Comparison of ENCODE assay signal across 27 cellular contexts in genomic region chr17:77803726-77804125, GRCh38.
DNase-seq lines count a peak whose midpoint lies in the region; ATAC-seq, FAIRE-seq and TF ChIP-seq lines count a peak whose summit lies in the region.
"Had no signal": no experiment of that assay in that cellular context is flagged by ENCODE, and none has a peak within 500 bp of the region (broad histone marks: within the 10 kb centered on the region; RNA-seq: fewer than 3 reads in every experiment).

No MANE protein-coding gene starts in this region.

- no peak overlapping the region for H3K4me3 Mint-ChIP-seq in chondrocyte (ENCODE audit: unreplicated experiment)
- H3K4me3 Mint-ChIP-seq: activated CD8-positive, alpha-beta memory T cell treated with anti-CD3 and anti-CD28 coated beads, Interleukin-2, amount 10 ng/mL, durations not matched to agents 7 days and 5 days; activated T-cell treated with anti-CD3 and anti-CD28 coated beads, Interleukin-2, amount 50 U/mL, for 4 hours; memory B cell; stimulated activated naive CD8-positive, alpha-beta T cell treated with anti-CD3 and anti-CD28 coated beads, Interleukin-15, Interleukin-2, amounts not matched to agents 100 ng/mL and 50 ng/mL, for 24 hours had no signal

- intact Hi-C loops in lower lobe of right lung (cut with DNase I): no loop called here

- H3K36me3 ChIP-seq in WERI-Rb-1 (no peaks in the 10 kb centered on the region), lower lobe of right lung (no peaks in the 10 kb centered on the region)
- H3K36me3 ChIP-seq: adrenal gland; BLaER1 treated with 17β-estradiol and CSF1 and Interleukin-3, amounts not matched to agents 10 nM and 100 nM; right atrium auricular region; thyroid gland had no signal

- H3K4me1 Mint-ChIP-seq in chondrocyte (ENCODE audit: low read depth): peaks cover 4% of the 10 kb centered on the region
- H3K4me1 Mint-ChIP-seq: activated CD8-positive, alpha-beta memory T cell treated with anti-CD3 and anti-CD28 coated beads, Interleukin-2, amount 10 ng/mL, durations not matched to agents 7 days and 5 days; memory B cell had no signal

- no peaks in the 10 kb centered on the region for H3K27me3 ChIP-seq in WERI-Rb-1 (ENCODE audit: insufficient read depth, low read depth, severe bottlenecking)
- no peaks in the 10 kb centered on the region for H3K27me3 ChIP-seq in lower lobe of right lung (ENCODE audit: low read depth)
- H3K27me3 ChIP-seq: adrenal gland, body of pancreas, right atrium auricular region, thyroid gland had no signal

- ATAC-seq in lower lobe of right lung: peak; percentile 19 to 32
- ATAC-seq: activated CD8-positive, alpha-beta memory T cell treated with anti-CD3 and anti-CD28 coated beads, Interleukin-2, amount 10 ng/mL, durations not matched to agents 7 days and 5 days; activated T-cell treated with anti-CD3 and anti-CD28 coated beads, Interleukin-2, amount 50 U/mL, for 4 hours; body of pancreas; HCT116; left lobe of liver had no signal

- no peak for TF ChIP-seq CTCF in WERI-Rb-1 (IDR thresholded peaks at IDR 0.05; ENCODE audit: low read depth, low read length)
- TF ChIP-seq CTCF in chondrocyte (IDR thresholded peaks at IDR 0.05): no peak
- TF ChIP-seq CTCF in lower lobe of right lung (IDR thresholded peaks at IDR 0.05): no peak

- H3K4me3 ChIP-seq in WERI-Rb-1 (ENCODE audit: low read depth, low read length) (no peak overlapping the region), lower lobe of right lung (no peak overlapping the region)
- H3K4me3 ChIP-seq: adrenal gland; BLaER1 treated with 17β-estradiol and CSF1 and Interleukin-3, amounts not matched to agents 10 nM and 100 nM; body of pancreas; right atrium auricular region; thyroid gland had no signal

- no peaks in the 10 kb centered on the region for H3K36me3 Mint-ChIP-seq in chondrocyte (ENCODE audit: low read depth)
- H3K36me3 Mint-ChIP-seq: activated CD8-positive, alpha-beta memory T cell treated with anti-CD3 and anti-CD28 coated beads, Interleukin-2, amount 10 ng/mL, durations not matched to agents 7 days and 5 days; memory B cell had no signal

- no peak for FAIRE-seq in GM19239 (lab: Jason Lieb, UNC)

- peaks cover 45% of the 10 kb centered on the region for H3K27me3 Mint-ChIP-seq in chondrocyte (ENCODE audit: low read depth)

- peak overlapping the region; percentile 92 for H3K27ac ChIP-seq in WERI-Rb-1
- H3K27ac ChIP-seq in lower lobe of right lung: no peak overlapping the region
- peak overlapping the region; percentile 80 for H3K27ac ChIP-seq in temporal lobe (ENCODE audit: low read depth, low read length)
- H3K27ac ChIP-seq: BLaER1 treated with 17β-estradiol and CSF1 and Interleukin-3, amounts not matched to agents 10 nM and 100 nM; body of pancreas; epithelial cell of prostate; right atrium auricular region; thyroid gland had no signal

- H3K4me1 ChIP-seq in lower lobe of right lung: no peaks in the 10 kb centered on the region
- H3K4me1 ChIP-seq: adrenal gland, body of pancreas, thyroid gland had no signal

- H3K9me3 ChIP-seq in WERI-Rb-1 (ENCODE audit: severe bottlenecking) (peaks cover 3% of the 10 kb centered on the region), lower lobe of right lung (no peaks in the 10 kb centered on the region)
- H3K9me3 ChIP-seq: adrenal gland; BLaER1 treated with 17β-estradiol and CSF1 and Interleukin-3, amounts not matched to agents 10 nM and 100 nM; body of pancreas; right atrium auricular region; thyroid gland had no signal

- H3K27ac Mint-ChIP-seq in chondrocyte (ENCODE audit: unreplicated experiment): no peak overlapping the region
- H3K27ac Mint-ChIP-seq: activated CD8-positive, alpha-beta memory T cell treated with anti-CD3 and anti-CD28 coated beads, Interleukin-2, amount 10 ng/mL, durations not matched to agents 7 days and 5 days; memory B cell had no signal

- DNase-seq in WERI-Rb-1 (no peak), chondrocyte (ENCODE audit: low spot score) (peak; percentile 53), lower lobe of right lung (no peak), GM03348 (ENCODE audit: low spot score) (no peak), GM19239 (ENCODE audit: insufficient read length, low spot score) (no peak), islet precursor cell (no peak)
- DNase-seq: activated CD4-positive, CD25-positive, alpha-beta regulatory T cell; activated CD8-positive, alpha-beta memory T cell treated with anti-CD3 and anti-CD28 coated beads, Interleukin-2, amount 10 ng/mL, durations not matched to agents 7 days and 5 days; activated naive CD4-positive, alpha-beta T cell treated with Interleukin-2 at 50 U/mL for 16 hours; activated T-cell treated with anti-CD3 and anti-CD28 coated beads, Interleukin-2, amount 50 U/mL, for 4 hours; adrenal gland; body of pancreas; DMS153; effector CD8-positive, alpha-beta T cell; Karpas-422; RPMI8226; stimulated activated CD8-positive, alpha-beta memory T cell treated with anti-CD3 and anti-CD28 coated beads, Interleukin-4, amount 100 ng/mL, for 48 hours; T-helper 1 cell; thyroid gland had no signal

- H3K9me3 Mint-ChIP-seq in chondrocyte (ENCODE audit: low read depth): no peaks in the 10 kb centered on the region
- H3K9me3 Mint-ChIP-seq: activated T-cell treated with anti-CD3 and anti-CD28 coated beads, Interleukin-2, amount 50 U/mL, for 4 hours; memory B cell; stimulated activated naive CD8-positive, alpha-beta T cell treated with anti-CD3 and anti-CD28 coated beads, Interleukin-15, Interleukin-2, amounts not matched to agents 100 ng/mL and 50 ng/mL, for 24 hours had no signal
